9 cellular contexts compared by ENCODE assay signal in the genomic region with DNA sequence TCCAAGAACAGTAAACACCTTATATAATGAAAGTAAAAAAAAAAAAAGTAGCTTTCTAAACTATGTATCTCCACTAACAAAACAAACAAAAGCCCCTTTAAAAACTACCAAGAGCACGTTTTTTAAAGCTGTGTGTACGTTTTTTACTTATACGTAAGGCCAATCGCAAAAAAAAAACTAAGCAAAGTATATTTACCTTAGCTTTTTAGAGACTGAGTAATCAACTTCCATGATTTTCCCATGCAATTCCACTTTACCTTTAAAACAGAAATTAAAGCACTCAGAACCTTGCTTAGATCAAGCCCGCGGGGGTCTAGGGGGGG. TPM values are rescaled to one million over a fixed set of nuclear protein-coding genes. Genes with fewer than 3 reads are reported as not detected.
DNase-seq lines count a peak whose midpoint lies in the region; ATAC-seq, FAIRE-seq and TF ChIP-seq lines count a peak whose summit lies in the region.
"Had no signal": no experiment of that assay in that cellular context is flagged by ENCODE, and none has a peak within 500 bp of the region (broad histone marks: within the 10 kb centered on the region; RNA-seq: fewer than 3 reads in every experiment).

No MANE protein-coding gene starts in this region.

- POLR2A ChIA-PET in RWPE1 (lab: Yijun Ruan, JAX; ENCODE audit: low non-redundant PET), result interaction anchor here (0.5 to 0.8 kb wide), 2 partner anchors 99 to 961 kb away, joined by 3 read pairs; no protein-coding TSS in a partner anchor

- H3K79me2 ChIP-seq in GM23248 (ENCODE audit: insufficient read depth), result peaks cover 88% of the 10 kb centered on the region

- H2AFZ ChIP-seq in GM23248, result peak overlapping the region; percentile 29; the same call in 1 of the 2 replicates

- peak overlapping the region; percentile 95 for H3K4me3 ChIP-seq in GM23248
- H3K4me3 ChIP-seq in esophagus squamous epithelium, result peak overlapping the region; percentile 59 to 74 (median 66)
- peak overlapping the region; percentile 73 for H3K4me3 ChIP-seq in psoas muscle

- DNase-seq in GM23248 (peak; percentile 19), RWPE1 (ENCODE audit: low spot score) (no peak), esophagus squamous epithelium (lab: John Stamatoyannopoulos, UW) (no peak), psoas muscle (no peak), D721Med (ENCODE audit: insufficient read length, low spot score) (no peak), T-helper 9 cell (no peak), kidney tubule cell (ENCODE audit: low spot score) (no peak)
- DNase-seq: cerebellar nuclear complex had no signal

- no peaks in the 10 kb centered on the region for H3K9me2 ChIP-seq in GM23248 (ENCODE audit: insufficient read depth)

- CTCF ChIA-PET in RWPE1 (lab: Yijun Ruan, JAX), result interaction anchor here (0.6 to 2.7 kb wide), 6 partner anchors 10 to 969 kb away, joined by 3 to 16 read pairs (median 4); no protein-coding TSS in a partner anchor

- WGBS in GM23248 (ENCODE audit: low coverage in 1 of 2, low lambda C conversion rate in 2 of 2, missing lambda C conversion rate in 2 of 2), 2 experiments, result 15 to 17% methylated on average over 6 of the region's 6 CpGs
- 5 to 8% methylated on average over 6 of the region's 6 CpGs for WGBS in esophagus squamous epithelium, 2 donors
- 6 to 10% (median 8%) methylated on average over 6 of the region's 6 CpGs for WGBS in psoas muscle, 3 donors

- H3K9me3 ChIP-seq in GM23248 (ENCODE audit: low read depth), result no peaks in the 10 kb centered on the region
- no peaks in the 10 kb centered on the region for H3K9me3 ChIP-seq in esophagus squamous epithelium
- H3K9me3 ChIP-seq in psoas muscle, result no peaks in the 10 kb centered on the region

- H3K4me2 ChIP-seq in GM23248 (ENCODE audit: unreplicated experiment), result peak overlapping the region; percentile 93

- no peak for FAIRE-seq in D721Med (lab: Jason Lieb, UNC)

- no peak for TF ChIP-seq POLR2A in esophagus squamous epithelium (IDR thresholded peaks at IDR 0.05)

- H3F3A ChIP-seq in GM23248 (ENCODE audit: insufficient read depth), result peaks cover 39% of the 10 kb centered on the region

- peaks cover 5% of the 10 kb centered on the region; the same call in 1 of the 2 replicates for H4K20me1 ChIP-seq in GM23248 (ENCODE audit: insufficient read depth)

- H3K4me1 ChIP-seq in GM23248 (ENCODE audit: insufficient read depth) (peaks cover 37% of the 10 kb centered on the region), esophagus squamous epithelium (peaks cover 6 to 48% (median 16%) of the 10 kb centered on the region in 3 donors), psoas muscle (peaks cover 13% of the 10 kb centered on the region)

- H3K27ac ChIP-seq in GM23248 (peak overlapping the region; percentile 86), RWPE1 (peak overlapping the region; percentile 95), esophagus squamous epithelium (peak overlapping the region; percentile 78 to 91 (median 84)), psoas muscle (peak overlapping the region; percentile 14)

- peak overlapping the region; percentile 98 for H3K9ac ChIP-seq in GM23248

- intact Hi-C loops in esophagus squamous epithelium (cut with DNase I) (no loop called here), psoas muscle (cut with DNase I) (no loop called here)

- H3K27me3 ChIP-seq in GM23248 (replicated peaks; ENCODE audit: insufficient read depth), result no peaks in the 10 kb centered on the region
- peaks cover 0 to 97% (median 14%) of the 10 kb centered on the region in 4 donors for H3K27me3 ChIP-seq in esophagus squamous epithelium
- H3K27me3 ChIP-seq in psoas muscle (ENCODE audit: insufficient read depth in 3 of 3, low read length in 2 of 3), result peaks cover 3 to 88% (median 23%) of the 10 kb centered on the region in 3 donors

- in situ Hi-C loops in GM23248 (cut with MboI), result no loop called here

- TF ChIP-seq CTCF in RWPE1 (conservative IDR thresholded peaks at IDR 0.05; ENCODE audit: low read depth), result no peak
- no peak for TF ChIP-seq CTCF in esophagus squamous epithelium (IDR thresholded peaks at IDR 0.05)
- TF ChIP-seq CTCF in psoas muscle (IDR thresholded peaks at IDR 0.05), result no peak
- TF ChIP-seq CTCF in D721Med (IDR thresholded peaks at IDR 0.05; ENCODE audit: insufficient read depth, missing control alignments), result no peak

- H3K36me3 ChIP-seq in GM23248 (ENCODE audit: low read depth), result no peaks in the 10 kb centered on the region
- H3K36me3 ChIP-seq in esophagus squamous epithelium, result no peaks in the 10 kb centered on the region
- no peaks in the 10 kb centered on the region for H3K36me3 ChIP-seq in psoas muscle (ENCODE audit: insufficient read depth in 1 of 2, low read depth in 1 of 2)

- no peak for ATAC-seq in psoas muscle
- ATAC-seq in HG02870 (IDR thresholded peaks at IDR 0.05; ENCODE audit: unreplicated experiment), result no peak

RNA-seq across cellular contexts. Expression of a gene that starts 1.9 kb away (rescaled TPM):
- total RNA-seq in GM23248 (2014; rRNA removed; shearing (Covaris generic)), result 60.6 and 86.0 TPM in 2 replicates
- polyA plus RNA-seq in GM23248 (2016; fragmentation: Nextera tagmentation; extraction: Ambion mirVana), result 62.5 and 64.2 TPM in 2 replicates
- 10 to 100 TPM in 1 of 4 donors, 1 to 10 TPM in 3; 3.0 to 13.8 (median 6.8) TPM for total RNA-seq in esophagus squamous epithelium
- total RNA-seq in psoas muscle, result 1 to 10 TPM; 2.1 to 5.6 (median 3.8) TPM
- 1 to 10 TPM; 1.1 to 2.3 (median 1.9) TPM for polyA plus RNA-seq in psoas muscle

Comparison
In these comparisons a context has a peak if more than half of its experiments do, and no peak if none do; other contexts are left out.
1. H3K27ac ChIP-seq: peak in every context shown above with its lines; median percentile 95 in RWPE1; 86 in GM23248; 84 in esophagus squamous epithelium; 14 in psoas muscle.